ENCODE assay signal across 1 cellular context in the genomic region with DNA sequence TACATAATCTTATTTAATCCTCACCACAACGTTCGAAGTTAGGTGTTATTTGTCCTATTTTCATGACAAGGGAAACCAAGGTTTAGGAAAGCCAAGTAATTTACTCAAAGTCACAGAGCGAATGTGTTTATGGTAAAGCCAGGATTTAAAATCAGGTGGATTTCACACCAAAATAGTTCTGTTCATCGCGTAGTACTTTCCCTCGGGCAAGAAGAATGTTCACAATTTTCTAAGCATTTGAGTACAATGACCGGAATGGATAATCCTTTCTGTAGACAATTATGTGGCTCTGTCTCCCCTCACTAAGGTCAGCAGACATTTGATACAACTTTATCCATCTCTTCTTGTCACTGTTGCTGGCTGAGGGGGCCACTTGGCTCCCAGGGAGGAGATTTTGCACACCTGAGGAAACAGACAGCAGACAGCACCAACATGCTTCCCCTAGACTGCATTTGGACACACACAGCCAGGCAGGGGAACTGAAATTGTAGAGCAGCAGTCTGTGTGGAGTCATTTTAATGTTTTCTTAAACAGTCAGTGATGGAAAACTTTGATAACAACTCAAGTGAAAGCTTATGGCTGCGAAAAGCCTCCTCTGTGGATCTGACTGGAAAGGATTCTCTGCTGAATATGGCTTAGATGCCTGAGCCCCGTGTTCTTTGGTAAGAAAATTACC.
TF ChIP-seq lines count a peak whose summit lies in the region.

No MANE protein-coding gene starts in this region.

TF ChIP-seq in WTC11, 78 proteins besides CTCF, POLR2A, EP300 and RAD21 (continued from another document):
- TF ChIP-seq, protein P1, sequence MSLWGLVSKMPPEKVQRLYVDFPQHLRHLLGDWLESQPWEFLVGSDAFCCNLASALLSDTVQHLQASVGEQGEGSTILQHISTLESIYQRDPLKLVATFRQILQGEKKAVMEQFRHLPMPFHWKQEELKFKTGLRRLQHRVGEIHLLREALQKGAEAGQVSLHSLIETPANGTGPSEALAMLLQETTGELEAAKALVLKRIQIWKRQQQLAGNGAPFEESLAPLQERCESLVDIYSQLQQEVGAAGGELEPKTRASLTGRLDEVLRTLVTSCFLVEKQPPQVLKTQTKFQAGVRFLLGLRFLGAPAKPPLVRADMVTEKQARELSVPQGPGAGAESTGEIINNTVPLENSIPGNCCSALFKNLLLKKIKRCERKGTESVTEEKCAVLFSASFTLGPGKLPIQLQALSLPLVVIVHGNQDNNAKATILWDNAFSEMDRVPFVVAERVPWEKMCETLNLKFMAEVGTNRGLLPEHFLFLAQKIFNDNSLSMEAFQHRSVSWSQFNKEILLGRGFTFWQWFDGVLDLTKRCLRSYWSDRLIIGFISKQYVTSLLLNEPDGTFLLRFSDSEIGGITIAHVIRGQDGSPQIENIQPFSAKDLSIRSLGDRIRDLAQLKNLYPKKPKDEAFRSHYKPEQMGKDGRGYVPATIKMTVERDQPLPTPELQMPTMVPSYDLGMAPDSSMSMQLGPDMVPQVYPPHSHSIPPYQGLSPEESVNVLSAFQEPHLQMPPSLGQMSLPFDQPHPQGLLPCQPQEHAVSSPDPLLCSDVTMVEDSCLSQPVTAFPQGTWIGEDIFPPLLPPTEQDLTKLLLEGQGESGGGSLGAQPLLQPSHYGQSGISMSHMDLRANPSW (CRISPR knock-in tag; conservative IDR thresholded peaks at IDR 0.05; ENCODE audit: low read depth) = no peak
- TF ChIP-seq, protein P2, sequence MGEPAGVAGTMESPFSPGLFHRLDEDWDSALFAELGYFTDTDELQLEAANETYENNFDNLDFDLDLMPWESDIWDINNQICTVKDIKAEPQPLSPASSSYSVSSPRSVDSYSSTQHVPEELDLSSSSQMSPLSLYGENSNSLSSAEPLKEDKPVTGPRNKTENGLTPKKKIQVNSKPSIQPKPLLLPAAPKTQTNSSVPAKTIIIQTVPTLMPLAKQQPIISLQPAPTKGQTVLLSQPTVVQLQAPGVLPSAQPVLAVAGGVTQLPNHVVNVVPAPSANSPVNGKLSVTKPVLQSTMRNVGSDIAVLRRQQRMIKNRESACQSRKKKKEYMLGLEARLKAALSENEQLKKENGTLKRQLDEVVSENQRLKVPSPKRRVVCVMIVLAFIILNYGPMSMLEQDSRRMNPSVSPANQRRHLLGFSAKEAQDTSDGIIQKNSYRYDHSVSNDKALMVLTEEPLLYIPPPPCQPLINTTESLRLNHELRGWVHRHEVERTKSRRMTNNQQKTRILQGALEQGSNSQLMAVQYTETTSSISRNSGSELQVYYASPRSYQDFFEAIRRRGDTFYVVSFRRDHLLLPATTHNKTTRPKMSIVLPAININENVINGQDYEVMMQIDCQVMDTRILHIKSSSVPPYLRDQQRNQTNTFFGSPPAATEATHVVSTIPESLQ (CRISPR knock-in tag; IDR thresholded peaks at IDR 0.05) = no peak
- TF ChIP-seq FOXJ3 (CRISPR knock-in tag; IDR thresholded peaks at IDR 0.05; ENCODE audit: borderline replicate concordance) = no peak
- TF ChIP-seq, protein P3, sequence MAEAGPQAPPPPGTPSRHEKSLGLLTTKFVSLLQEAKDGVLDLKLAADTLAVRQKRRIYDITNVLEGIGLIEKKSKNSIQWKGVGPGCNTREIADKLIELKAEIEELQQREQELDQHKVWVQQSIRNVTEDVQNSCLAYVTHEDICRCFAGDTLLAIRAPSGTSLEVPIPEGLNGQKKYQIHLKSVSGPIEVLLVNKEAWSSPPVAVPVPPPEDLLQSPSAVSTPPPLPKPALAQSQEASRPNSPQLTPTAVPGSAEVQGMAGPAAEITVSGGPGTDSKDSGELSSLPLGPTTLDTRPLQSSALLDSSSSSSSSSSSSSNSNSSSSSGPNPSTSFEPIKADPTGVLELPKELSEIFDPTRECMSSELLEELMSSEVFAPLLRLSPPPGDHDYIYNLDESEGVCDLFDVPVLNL (CRISPR knock-in tag; IDR thresholded peaks at IDR 0.05; ENCODE audit: borderline replicate concordance, low read depth) = no peak
- TF ChIP-seq NFE2L1 (CRISPR knock-in tag; IDR thresholded peaks at IDR 0.05) = no peak
- TF ChIP-seq NFYB (CRISPR knock-in tag; conservative IDR thresholded peaks at IDR 0.05; ENCODE audit: low read depth) = no peak
- no peak for TF ChIP-seq ZBTB21 (CRISPR knock-in tag; IDR thresholded peaks at IDR 0.05; ENCODE audit: borderline replicate concordance)
- TF ChIP-seq RORB (CRISPR knock-in tag; IDR thresholded peaks at IDR 0.05) = no peak
- no peak for TF ChIP-seq TEAD4 (CRISPR knock-in tag; IDR thresholded peaks at IDR 0.05)
- TF ChIP-seq, protein P4, sequence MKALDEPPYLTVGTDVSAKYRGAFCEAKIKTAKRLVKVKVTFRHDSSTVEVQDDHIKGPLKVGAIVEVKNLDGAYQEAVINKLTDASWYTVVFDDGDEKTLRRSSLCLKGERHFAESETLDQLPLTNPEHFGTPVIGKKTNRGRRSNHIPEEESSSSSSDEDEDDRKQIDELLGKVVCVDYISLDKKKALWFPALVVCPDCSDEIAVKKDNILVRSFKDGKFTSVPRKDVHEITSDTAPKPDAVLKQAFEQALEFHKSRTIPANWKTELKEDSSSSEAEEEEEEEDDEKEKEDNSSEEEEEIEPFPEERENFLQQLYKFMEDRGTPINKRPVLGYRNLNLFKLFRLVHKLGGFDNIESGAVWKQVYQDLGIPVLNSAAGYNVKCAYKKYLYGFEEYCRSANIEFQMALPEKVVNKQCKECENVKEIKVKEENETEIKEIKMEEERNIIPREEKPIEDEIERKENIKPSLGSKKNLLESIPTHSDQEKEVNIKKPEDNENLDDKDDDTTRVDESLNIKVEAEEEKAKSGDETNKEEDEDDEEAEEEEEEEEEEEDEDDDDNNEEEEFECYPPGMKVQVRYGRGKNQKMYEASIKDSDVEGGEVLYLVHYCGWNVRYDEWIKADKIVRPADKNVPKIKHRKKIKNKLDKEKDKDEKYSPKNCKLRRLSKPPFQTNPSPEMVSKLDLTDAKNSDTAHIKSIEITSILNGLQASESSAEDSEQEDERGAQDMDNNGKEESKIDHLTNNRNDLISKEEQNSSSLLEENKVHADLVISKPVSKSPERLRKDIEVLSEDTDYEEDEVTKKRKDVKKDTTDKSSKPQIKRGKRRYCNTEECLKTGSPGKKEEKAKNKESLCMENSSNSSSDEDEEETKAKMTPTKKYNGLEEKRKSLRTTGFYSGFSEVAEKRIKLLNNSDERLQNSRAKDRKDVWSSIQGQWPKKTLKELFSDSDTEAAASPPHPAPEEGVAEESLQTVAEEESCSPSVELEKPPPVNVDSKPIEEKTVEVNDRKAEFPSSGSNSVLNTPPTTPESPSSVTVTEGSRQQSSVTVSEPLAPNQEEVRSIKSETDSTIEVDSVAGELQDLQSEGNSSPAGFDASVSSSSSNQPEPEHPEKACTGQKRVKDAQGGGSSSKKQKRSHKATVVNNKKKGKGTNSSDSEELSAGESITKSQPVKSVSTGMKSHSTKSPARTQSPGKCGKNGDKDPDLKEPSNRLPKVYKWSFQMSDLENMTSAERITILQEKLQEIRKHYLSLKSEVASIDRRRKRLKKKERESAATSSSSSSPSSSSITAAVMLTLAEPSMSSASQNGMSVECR (CRISPR knock-in tag; IDR thresholded peaks at IDR 0.05; ENCODE audit: borderline replicate concordance) = no peak
- no peak for TF ChIP-seq TP53 (CRISPR knock-in tag; IDR thresholded peaks at IDR 0.05)
- no peak for TF ChIP-seq PRRX2 (CRISPR knock-in tag; IDR thresholded peaks at IDR 0.05)
- TF ChIP-seq ZNF232 (CRISPR knock-in tag; IDR thresholded peaks at IDR 0.05) = no peak
- TF ChIP-seq, protein P5, sequence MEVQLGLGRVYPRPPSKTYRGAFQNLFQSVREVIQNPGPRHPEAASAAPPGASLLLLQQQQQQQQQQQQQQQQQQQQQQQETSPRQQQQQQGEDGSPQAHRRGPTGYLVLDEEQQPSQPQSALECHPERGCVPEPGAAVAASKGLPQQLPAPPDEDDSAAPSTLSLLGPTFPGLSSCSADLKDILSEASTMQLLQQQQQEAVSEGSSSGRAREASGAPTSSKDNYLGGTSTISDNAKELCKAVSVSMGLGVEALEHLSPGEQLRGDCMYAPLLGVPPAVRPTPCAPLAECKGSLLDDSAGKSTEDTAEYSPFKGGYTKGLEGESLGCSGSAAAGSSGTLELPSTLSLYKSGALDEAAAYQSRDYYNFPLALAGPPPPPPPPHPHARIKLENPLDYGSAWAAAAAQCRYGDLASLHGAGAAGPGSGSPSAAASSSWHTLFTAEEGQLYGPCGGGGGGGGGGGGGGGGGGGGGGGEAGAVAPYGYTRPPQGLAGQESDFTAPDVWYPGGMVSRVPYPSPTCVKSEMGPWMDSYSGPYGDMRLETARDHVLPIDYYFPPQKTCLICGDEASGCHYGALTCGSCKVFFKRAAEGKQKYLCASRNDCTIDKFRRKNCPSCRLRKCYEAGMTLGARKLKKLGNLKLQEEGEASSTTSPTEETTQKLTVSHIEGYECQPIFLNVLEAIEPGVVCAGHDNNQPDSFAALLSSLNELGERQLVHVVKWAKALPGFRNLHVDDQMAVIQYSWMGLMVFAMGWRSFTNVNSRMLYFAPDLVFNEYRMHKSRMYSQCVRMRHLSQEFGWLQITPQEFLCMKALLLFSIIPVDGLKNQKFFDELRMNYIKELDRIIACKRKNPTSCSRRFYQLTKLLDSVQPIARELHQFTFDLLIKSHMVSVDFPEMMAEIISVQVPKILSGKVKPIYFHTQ (CRISPR knock-in tag; IDR thresholded peaks at IDR 0.05) = no peak
- TF ChIP-seq JUN (CRISPR knock-in tag; IDR thresholded peaks at IDR 0.05) = no peak
TF ChIP-seq in WTC11: peak in this region for 0.
